ENCODE assay signal across 16 cellular contexts in the genomic region with DNA sequence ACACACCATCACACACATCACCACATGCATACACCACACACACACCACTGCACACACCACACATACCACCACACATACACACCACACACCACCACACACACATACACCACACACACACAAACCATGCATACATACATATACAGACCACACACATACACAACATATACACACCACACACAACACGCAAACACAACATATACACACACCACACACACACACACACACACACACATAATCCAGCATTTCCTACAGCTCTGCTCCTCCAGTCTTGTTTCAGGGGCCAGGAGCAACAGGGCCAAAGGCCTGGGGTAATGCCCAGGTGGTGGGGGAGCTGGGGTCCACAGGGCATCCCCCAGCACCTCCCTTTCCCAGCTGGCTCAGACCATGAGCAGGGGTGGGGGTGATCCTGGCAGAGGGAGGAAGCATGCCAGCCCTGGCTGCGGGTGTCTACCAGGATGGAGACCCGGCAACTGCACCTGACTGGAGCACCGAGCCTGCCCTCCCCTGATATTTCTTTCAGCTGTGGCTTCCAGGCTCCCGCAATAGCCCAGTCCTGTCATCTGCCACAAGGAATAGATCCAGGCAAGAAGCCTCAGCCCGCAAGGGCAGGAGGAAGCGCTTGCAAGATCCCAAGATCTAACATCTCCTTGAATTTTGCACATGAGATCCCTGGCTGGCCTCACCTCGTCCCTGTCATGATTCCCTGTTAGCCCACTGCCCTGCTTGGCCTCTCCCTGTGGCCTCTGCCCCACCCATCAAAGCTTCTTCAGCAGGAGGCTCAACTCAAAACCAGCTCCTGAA.
A peak's percentile ranks its signal among the peaks of the same experiment; 100 is the strongest.
DNase-seq lines count a peak whose midpoint lies in the region; ATAC-seq and TF ChIP-seq lines count a peak whose summit lies in the region.
"Had no signal": no experiment of that assay in that cellular context is flagged by ENCODE, and none has a peak within 500 bp of the region (broad histone marks: within the 10 kb centered on the region; RNA-seq: fewer than 3 reads in every experiment).

No MANE protein-coding gene starts in this region.

- H3K27ac Mint-ChIP-seq in activated CD4-positive, alpha-beta T cell treated with anti-CD3 and anti-CD28 coated beads, Interleukin-2, amount 10 ng/mL, durations not matched to agents 7 days and 5 days = peak overlapping the region; percentile 64
- H3K27ac Mint-ChIP-seq in neural crest cell (ENCODE audit: unreplicated experiment) = peak overlapping the region; percentile 10
- H3K27ac Mint-ChIP-seq in type B pancreatic cell = peak overlapping the region; percentile 97
- H3K27ac Mint-ChIP-seq in CD8-positive, alpha-beta T cell = no peak overlapping the region
- H3K27ac Mint-ChIP-seq: progenitor cell of endocrine pancreas had no signal

- peaks cover 2% of the 10 kb centered on the region for H3K36me3 Mint-ChIP-seq in activated CD4-positive, alpha-beta T cell treated with anti-CD3 and anti-CD28 coated beads, Interleukin-2, amount 10 ng/mL, durations not matched to agents 7 days and 5 days (ENCODE audit: low read depth)
- H3K36me3 Mint-ChIP-seq in neural crest cell (ENCODE audit: low read depth) (peaks cover 12% of the 10 kb centered on the region), type B pancreatic cell (peaks cover 22% of the 10 kb centered on the region)
- H3K36me3 Mint-ChIP-seq in CD8-positive, alpha-beta T cell = no peaks in the 10 kb centered on the region

- POLR2A ChIA-PET in activated CD4-positive, alpha-beta T cell treated with anti-CD3 and anti-CD28 coated beads, Interleukin-2, amount 10 ng/mL, durations not matched to agents 7 days and 5 days (lab: Charles Lee) = interaction anchor here (0.6 kb wide), 1 partner anchor 23 kb away, joined by 3 read pairs; no protein-coding TSS in a partner anchor
- POLR2A ChIA-PET in CD8-positive, alpha-beta T cell (lab: Charles Lee) = no interaction called here

- peaks cover 4% of the 10 kb centered on the region for H3K9me3 Mint-ChIP-seq in activated CD4-positive, alpha-beta T cell treated with anti-CD3 and anti-CD28 coated beads, Interleukin-2, amount 10 ng/mL, durations not matched to agents 7 days and 5 days
- H3K9me3 Mint-ChIP-seq in neural crest cell (peaks cover 5% of the 10 kb centered on the region), type B pancreatic cell (no peaks in the 10 kb centered on the region)
- H3K9me3 Mint-ChIP-seq in CD8-positive, alpha-beta T cell = no peaks in the 10 kb centered on the region
- H3K9me3 Mint-ChIP-seq: activated T-cell treated with anti-CD3 and anti-CD28 coated beads, Interleukin-2, amount 50 U/mL, for 4 hours had no signal

- TF ChIP-seq CTCF in neural crest cell (conservative IDR thresholded peaks at IDR 0.05) = no peak
- TF ChIP-seq CTCF in type B pancreatic cell (conservative IDR thresholded peaks at IDR 0.05) = no peak
- no peak for TF ChIP-seq CTCF in CD8-positive, alpha-beta T cell (IDR thresholded peaks at IDR 0.05)

- no peaks in the 10 kb centered on the region for H3K27me3 Mint-ChIP-seq in activated CD4-positive, alpha-beta T cell treated with anti-CD3 and anti-CD28 coated beads, Interleukin-2, amount 10 ng/mL, durations not matched to agents 7 days and 5 days
- H3K27me3 Mint-ChIP-seq in neural crest cell (ENCODE audit: low read depth) (peaks cover 3% of the 10 kb centered on the region), type B pancreatic cell (no peaks in the 10 kb centered on the region)
- H3K27me3 Mint-ChIP-seq in CD8-positive, alpha-beta T cell (ENCODE audit: low read depth) = peaks cover 4% of the 10 kb centered on the region

- no peaks in the 10 kb centered on the region for H3K4me1 ChIP-seq in CD8-positive, alpha-beta T cell (ENCODE audit: insufficient read depth, low read length)

- no peaks in the 10 kb centered on the region for H3K4me1 Mint-ChIP-seq in activated CD4-positive, alpha-beta T cell treated with anti-CD3 and anti-CD28 coated beads, Interleukin-2, amount 10 ng/mL, durations not matched to agents 7 days and 5 days
- H3K4me1 Mint-ChIP-seq in neural crest cell (peaks cover 31% of the 10 kb centered on the region), type B pancreatic cell (ENCODE audit: unreplicated experiment) (peaks cover 7% of the 10 kb centered on the region)
- H3K4me1 Mint-ChIP-seq in CD8-positive, alpha-beta T cell (ENCODE audit: low read depth) = no peaks in the 10 kb centered on the region

- ATAC-seq in CD8-positive, alpha-beta T cell = no peak
- ATAC-seq in HG02759 (IDR thresholded peaks at IDR 0.05; ENCODE audit: unreplicated experiment) = no peak
- ATAC-seq: activated T-cell treated with anti-CD3 and anti-CD28 coated beads, Interleukin-2, amount 50 U/mL, for 4 hours had no signal

- H3K4me3 ChIP-seq in CD8-positive, alpha-beta T cell (ENCODE audit: low read depth, low read length) = no peak overlapping the region
- H3K4me3 ChIP-seq: BLaER1, suprapubic skin had no signal

- DNase-seq in activated CD4-positive, alpha-beta T cell treated with anti-CD3 and anti-CD28 coated beads, Interleukin-2, amount 10 ng/mL, durations not matched to agents 7 days and 5 days = no peak
- DNase-seq in activated CD4-positive, alpha-beta T cell treated with anti-CD3 and anti-CD28 coated beads, Interleukin-2, amount 50 U/mL, for 4 hours = no peak
- DNase-seq in cardiac septum (ENCODE audit: low spot score) = peak; percentile 47
- no peak for DNase-seq in neural crest cell (ENCODE audit: low read depth, low spot score)
- no peak for DNase-seq in type B pancreatic cell (ENCODE audit: extremely low spot score, unreplicated experiment)
- DNase-seq in inferior parietal cortex (ENCODE audit: extremely low spot score) = no peak
- no peak for DNase-seq in CD8-positive, alpha-beta T cell
- DNase-seq: activated T-cell treated with anti-CD3 and anti-CD28 coated beads, Interleukin-2, amount 50 U/mL, for 4 hours; cerebellar nuclear complex; head of caudate nucleus; NCI-H510A had no signal

- no peaks in the 10 kb centered on the region for H3K27me3 ChIP-seq in CD8-positive, alpha-beta T cell (ENCODE audit: insufficient read depth, low read length)
- H3K27me3 ChIP-seq: BLaER1, suprapubic skin had no signal

- intact Hi-C loops in cardiac septum (cut with DNase I) = no loop called here
- intact Hi-C loops in CD8-positive, alpha-beta T cell (cut with DNase I, micrococcal nuclease) = no loop called here

- H3K36me3 ChIP-seq in CD8-positive, alpha-beta T cell (ENCODE audit: insufficient read depth, low read length) = no peaks in the 10 kb centered on the region

- H3K27ac ChIP-seq in CD8-positive, alpha-beta T cell (ENCODE audit: low read depth, low read length) = no peak overlapping the region
- H3K27ac ChIP-seq: 22Rv1, BLaER1 had no signal

- H3K4me3 Mint-ChIP-seq in activated CD4-positive, alpha-beta T cell treated with anti-CD3 and anti-CD28 coated beads, Interleukin-2, amount 10 ng/mL, durations not matched to agents 7 days and 5 days = no peak overlapping the region
- H3K4me3 Mint-ChIP-seq in neural crest cell = no peak overlapping the region
- H3K4me3 Mint-ChIP-seq in type B pancreatic cell = peak overlapping the region; percentile 46
- H3K4me3 Mint-ChIP-seq in CD8-positive, alpha-beta T cell = no peak overlapping the region
- H3K4me3 Mint-ChIP-seq: activated T-cell treated with anti-CD3 and anti-CD28 coated beads, Interleukin-2, amount 50 U/mL, for 4 hours had no signal

- CTCF ChIA-PET in activated CD4-positive, alpha-beta T cell treated with anti-CD3 and anti-CD28 coated beads, Interleukin-2, amount 10 ng/mL, durations not matched to agents 7 days and 5 days (lab: Charles Lee) = interaction anchor here (0.6 to 1.4 kb wide), 4 partner anchors 12 to 50 kb away, joined by 3 to 5 read pairs (median 4); no protein-coding TSS in a partner anchor
- CTCF ChIA-PET in CD8-positive, alpha-beta T cell (lab: Charles Lee) = interaction anchor here (1.2 kb wide), 1 partner anchor 82 kb away, joined by 3 read pairs; no protein-coding TSS in a partner anchor

- H3K9me3 ChIP-seq in CD8-positive, alpha-beta T cell (ENCODE audit: low read length) = no peaks in the 10 kb centered on the region
- H3K9me3 ChIP-seq: BLaER1, suprapubic skin had no signal
